Comparison of ENCODE assay signal across 3 cellular contexts in genomic region chr16:66453230-66453629, GRCh38. TPM values are rescaled to one million over a fixed set of nuclear protein-coding genes. Genes with fewer than 3 reads are reported as not detected.
"Had no signal": no experiment of that assay in that cellular context is flagged by ENCODE, and none has a peak within 500 bp of the region (broad histone marks: within the 10 kb centered on the region; RNA-seq: fewer than 3 reads in every experiment).

No MANE protein-coding gene starts in this region.

RNA-seq across cellular contexts. Expression of gene BEAN1, which starts 26.1 kb away (rescaled TPM):
- total RNA-seq: M059J, Peyer's patch, SJSA1 had no signal
